Comparison of ENCODE assay signal across 21 cellular contexts in the genomic region with DNA sequence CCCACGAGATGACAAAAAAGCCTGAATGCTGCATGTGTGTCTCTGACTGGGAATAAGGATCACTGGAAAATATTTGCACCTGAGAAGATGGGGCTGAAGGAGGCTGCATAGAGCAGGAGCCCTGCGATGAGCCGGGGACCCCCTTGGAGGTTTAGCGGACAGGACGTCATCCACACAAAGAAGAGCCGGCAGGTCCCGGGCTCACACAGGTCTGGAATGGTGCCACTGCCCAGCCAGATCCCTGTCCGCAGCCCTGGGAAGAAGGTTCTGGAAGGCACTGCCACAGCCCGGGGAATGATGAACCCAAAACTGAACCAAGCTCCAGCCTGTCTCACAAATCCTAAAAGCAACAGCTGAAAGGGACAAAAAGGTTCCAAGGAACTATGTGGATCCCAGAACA.
DNase-seq lines count a peak whose midpoint lies in the region; ATAC-seq and TF ChIP-seq lines count a peak whose summit lies in the region.
"Had no signal": no experiment of that assay in that cellular context is flagged by ENCODE, and none has a peak within 500 bp of the region (broad histone marks: within the 10 kb centered on the region; RNA-seq: fewer than 3 reads in every experiment).

No MANE protein-coding gene starts in this region.

- peak overlapping the region; percentile 55 for H3K4me3 Mint-ChIP-seq in activated CD4-positive, alpha-beta T cell treated with anti-CD3 and anti-CD28 coated beads, Interleukin-2, amount 10 ng/mL, durations not matched to agents 24 days and 14 days
- H3K4me3 Mint-ChIP-seq in CD8-positive, alpha-beta T cell = no peak overlapping the region
- H3K4me3 Mint-ChIP-seq in activated naive CD8-positive, alpha-beta T cell treated with anti-CD3 and anti-CD28 coated beads, Interleukin-2, amount 50 U/mL, for 24 hours = peak overlapping the region; percentile 55
- H3K4me3 Mint-ChIP-seq in neural crest cell = peak overlapping the region; percentile 12
- H3K4me3 Mint-ChIP-seq: activated B cell treated with CpG ODN at 0.5 μM for 24 hours had no signal

- no peaks in the 10 kb centered on the region for H3K9me3 ChIP-seq in CD8-positive, alpha-beta T cell (ENCODE audit: low read length)
- H3K9me3 ChIP-seq: breast epithelium, Peyer's patch, upper lobe of right lung had no signal

- intact Hi-C loops in activated CD4-positive, alpha-beta T cell treated with anti-CD3 and anti-CD28 coated beads, Interleukin-2, amount 10 ng/mL, durations not matched to agents 24 days and 14 days (cut with micrococcal nuclease) = no loop called here
- intact Hi-C loops in CD8-positive, alpha-beta T cell (cut with DNase I, micrococcal nuclease) = no loop called here

- no peak for ATAC-seq in CD8-positive, alpha-beta T cell
- ATAC-seq in activated naive CD8-positive, alpha-beta T cell treated with anti-CD3 and anti-CD28 coated beads, Interleukin-2, amount 50 U/mL, for 24 hours = no peak
- ATAC-seq in HG03159 (IDR thresholded peaks at IDR 0.05; ENCODE audit: unreplicated experiment) = no peak

- POLR2A ChIA-PET in CD8-positive, alpha-beta T cell (lab: Charles Lee) = no interaction called here

- H3K9me3 Mint-ChIP-seq in activated CD4-positive, alpha-beta T cell treated with anti-CD3 and anti-CD28 coated beads, Interleukin-2, amount 10 ng/mL, durations not matched to agents 24 days and 14 days = no peaks in the 10 kb centered on the region
- H3K9me3 Mint-ChIP-seq in CD8-positive, alpha-beta T cell = peaks cover 3% of the 10 kb centered on the region
- H3K9me3 Mint-ChIP-seq in activated naive CD8-positive, alpha-beta T cell treated with anti-CD3 and anti-CD28 coated beads, Interleukin-2, amount 50 U/mL, for 24 hours = no peaks in the 10 kb centered on the region
- H3K9me3 Mint-ChIP-seq in neural crest cell = no peaks in the 10 kb centered on the region
- H3K9me3 Mint-ChIP-seq: activated B cell treated with CpG ODN at 0.5 μM for 24 hours; activated T-helper 1 cell treated with anti-CD3 and anti-CD28 coated beads, Interleukin-12 subunit alpha, Interleukin-12 subunit beta, Interleukin-2, Interleukin-4 antibody, amounts not matched to agents 30 ng/mL and 10 ng/mL and 1 ng/mL, durations not matched to agents 14 hours and 24 hours and 36 hours had no signal

- H3K27me3 Mint-ChIP-seq in activated CD4-positive, alpha-beta T cell treated with anti-CD3 and anti-CD28 coated beads, Interleukin-2, amount 10 ng/mL, durations not matched to agents 24 days and 14 days = no peaks in the 10 kb centered on the region
- no peaks in the 10 kb centered on the region for H3K27me3 Mint-ChIP-seq in CD8-positive, alpha-beta T cell (ENCODE audit: low read depth)
- no peaks in the 10 kb centered on the region for H3K27me3 Mint-ChIP-seq in activated naive CD8-positive, alpha-beta T cell treated with anti-CD3 and anti-CD28 coated beads, Interleukin-2, amount 50 U/mL, for 24 hours
- H3K27me3 Mint-ChIP-seq in neural crest cell (ENCODE audit: low read depth) = no peaks in the 10 kb centered on the region
- H3K27me3 Mint-ChIP-seq: activated B cell treated with CpG ODN at 0.5 μM for 24 hours had no signal

- H3K4me3 ChIP-seq in CD8-positive, alpha-beta T cell (ENCODE audit: low read depth, low read length) = no peak overlapping the region
- H3K4me3 ChIP-seq: breast epithelium, Peyer's patch, upper lobe of right lung had no signal

- peaks cover 42% of the 10 kb centered on the region for H3K4me1 Mint-ChIP-seq in activated CD4-positive, alpha-beta T cell treated with anti-CD3 and anti-CD28 coated beads, Interleukin-2, amount 10 ng/mL, durations not matched to agents 24 days and 14 days
- H3K4me1 Mint-ChIP-seq in CD8-positive, alpha-beta T cell (ENCODE audit: low read depth) = peaks cover 76% of the 10 kb centered on the region
- H3K4me1 Mint-ChIP-seq in activated naive CD8-positive, alpha-beta T cell treated with anti-CD3 and anti-CD28 coated beads, Interleukin-2, amount 50 U/mL, for 24 hours = peaks cover 74% of the 10 kb centered on the region
- H3K4me1 Mint-ChIP-seq in neural crest cell = peaks cover 47% of the 10 kb centered on the region

- H3K27ac Mint-ChIP-seq in activated CD4-positive, alpha-beta T cell treated with anti-CD3 and anti-CD28 coated beads, Interleukin-2, amount 10 ng/mL, durations not matched to agents 24 days and 14 days = no peak overlapping the region
- peak overlapping the region; percentile 62 for H3K27ac Mint-ChIP-seq in CD8-positive, alpha-beta T cell
- H3K27ac Mint-ChIP-seq in activated naive CD8-positive, alpha-beta T cell treated with anti-CD3 and anti-CD28 coated beads, Interleukin-2, amount 50 U/mL, for 24 hours = peak overlapping the region; percentile 83
- no peak overlapping the region for H3K27ac Mint-ChIP-seq in neural crest cell (ENCODE audit: unreplicated experiment)
- H3K27ac Mint-ChIP-seq: activated B cell treated with CpG ODN at 0.5 μM for 24 hours had no signal

- no peaks in the 10 kb centered on the region for H3K27me3 ChIP-seq in CD8-positive, alpha-beta T cell (ENCODE audit: insufficient read depth, low read length)
- H3K27me3 ChIP-seq: breast epithelium, Peyer's patch, upper lobe of right lung had no signal

- no peak overlapping the region for H3K27ac ChIP-seq in CD8-positive, alpha-beta T cell (ENCODE audit: low read depth, low read length)
- H3K27ac ChIP-seq: breast epithelium, Peyer's patch, upper lobe of right lung had no signal

- TF ChIP-seq CTCF in CD8-positive, alpha-beta T cell (IDR thresholded peaks at IDR 0.05) = no peak
- no peak for TF ChIP-seq CTCF in neural crest cell (conservative IDR thresholded peaks at IDR 0.05)

- peaks cover 27% of the 10 kb centered on the region for H3K36me3 Mint-ChIP-seq in activated CD4-positive, alpha-beta T cell treated with anti-CD3 and anti-CD28 coated beads, Interleukin-2, amount 10 ng/mL, durations not matched to agents 24 days and 14 days (ENCODE audit: low read depth)
- H3K36me3 Mint-ChIP-seq in CD8-positive, alpha-beta T cell = peaks cover 43% of the 10 kb centered on the region
- H3K36me3 Mint-ChIP-seq in activated naive CD8-positive, alpha-beta T cell treated with anti-CD3 and anti-CD28 coated beads, Interleukin-2, amount 50 U/mL, for 24 hours (ENCODE audit: low read depth) = peaks cover 25% of the 10 kb centered on the region
- peaks cover 8% of the 10 kb centered on the region for H3K36me3 Mint-ChIP-seq in neural crest cell (ENCODE audit: low read depth)

- no peaks in the 10 kb centered on the region for H3K36me3 ChIP-seq in CD8-positive, alpha-beta T cell (ENCODE audit: insufficient read depth, low read length)
- H3K36me3 ChIP-seq: breast epithelium, Peyer's patch, upper lobe of right lung had no signal

- DNase-seq in activated CD4-positive, alpha-beta T cell treated with anti-CD3 and anti-CD28 coated beads, Interleukin-2, amount 10 ng/mL, durations not matched to agents 24 days and 14 days = no peak
- DNase-seq in activated CD4-positive, alpha-beta T cell treated with anti-CD3 and anti-CD28 coated beads, Interleukin-2, amount 50 U/mL, for 1 hour = no peak
- DNase-seq in CD8-positive, alpha-beta T cell = no peak
- no peak for DNase-seq in activated naive CD8-positive, alpha-beta T cell treated with anti-CD3 and anti-CD28 coated beads, Interleukin-2, amount 50 U/mL, for 24 hours
- DNase-seq in neural crest cell (ENCODE audit: low read depth, low spot score) (no peak), NCI-H82 (lab: John Stamatoyannopoulos, UW) (no peak), MV-4-11 (lab: John Stamatoyannopoulos, UW) (no peak)
- DNase-seq: activated B cell treated with CpG ODN at 0.5 μM for 24 hours; activated CD8-positive, alpha-beta memory T cell treated with anti-CD3 and anti-CD28 coated beads for 24 hours; dermis blood vessel endothelial cell; glutamatergic neuron; GOT3; mammary epithelial cell; NCI-H1417; NCI-H2081 treated with DMSO at 0.1 percent for 48 hours; NCI-H446; Peyer's patch; upper lobe of right lung had no signal

- CTCF ChIA-PET in CD8-positive, alpha-beta T cell (lab: Charles Lee) = no interaction called here

- H3K4me1 ChIP-seq in CD8-positive, alpha-beta T cell (ENCODE audit: insufficient read depth, low read length) = peaks cover 45% of the 10 kb centered on the region

Comparison
In these comparisons a context has a peak if more than half of its experiments do, and no peak if none do; other contexts are left out.
1. H3K27ac Mint-ChIP-seq: peak in CD8-positive, alpha-beta T cell (single experiment) and activated naive CD8-positive, alpha-beta T cell treated with anti-CD3 and anti-CD28 coated beads, Interleukin-2, amount 50 U/mL, for 24 hours (single experiment); none in activated CD4-positive, alpha-beta T cell treated with anti-CD3 and anti-CD28 coated beads, Interleukin-2, amount 10 ng/mL, durations not matched to agents 24 days and 14 days (single experiment) and neural crest cell (single experiment).